Comparison of ENCODE assay signal across 26 cellular contexts in genomic region chr15:71148048-71148447, GRCh38. TPM values are rescaled to one million over a fixed set of nuclear protein-coding genes. Genes with fewer than 3 reads are reported as not detected.
A peak's percentile ranks its signal among the peaks of the same experiment; 100 is the strongest.
DNase-seq lines count a peak whose midpoint lies in the region; ATAC-seq, FAIRE-seq and TF ChIP-seq lines count a peak whose summit lies in the region.
"Had no signal": no experiment of that assay in that cellular context is flagged by ENCODE, and none has a peak within 500 bp of the region (broad histone marks: within the 10 kb centered on the region; RNA-seq: fewer than 3 reads in every experiment).

No MANE protein-coding gene starts in this region.

- H3K9ac ChIP-seq in liver (ENCODE audit: low read depth in 1 of 2, low read length in 2 of 2) = no peak overlapping the region
- no peak overlapping the region for H3K9ac ChIP-seq in HepG2 (ENCODE audit: insufficient read depth, low read depth, low read length)
- no peak overlapping the region for H3K9ac ChIP-seq in mesendoderm (ENCODE audit: low read length)
- H3K9ac ChIP-seq in neuronal stem cell (ENCODE audit: low read depth, low read length, poor library complexity) = no peak overlapping the region
- H3K9ac ChIP-seq: GM23248 had no signal

- no peak overlapping the region for H2BK12ac ChIP-seq in neuronal stem cell (ENCODE audit: low read length)

- H2AK5ac ChIP-seq in mesendoderm (ENCODE audit: low read length) (no peak overlapping the region), neuronal stem cell (ENCODE audit: low read depth, low read length) (no peak overlapping the region)

- no peak overlapping the region for H4K91ac ChIP-seq in neuronal stem cell (ENCODE audit: low read depth, low read length, poor library complexity)

- no peaks in the 10 kb centered on the region for H3K79me2 ChIP-seq in HepG2 (ENCODE audit: insufficient read depth, low read length)
- no peaks in the 10 kb centered on the region for H3K79me2 ChIP-seq in mesendoderm (ENCODE audit: control insufficient read depth, insufficient read depth, low read length)

- H2AFZ ChIP-seq in HepG2 (ENCODE audit: low read length) = no peak overlapping the region
- H2AFZ ChIP-seq in neuronal stem cell (ENCODE audit: low read length) = no peak overlapping the region
- H2AFZ ChIP-seq: GM23248 had no signal

- H3K36me3 ChIP-seq in liver (ENCODE audit: control insufficient read depth in 4 of 4, insufficient read depth in 3 of 4, low read depth in 1 of 4, low read length in 3 of 4) = no peaks in the 10 kb centered on the region
- no peaks in the 10 kb centered on the region for H3K36me3 ChIP-seq in HepG2 (replicated peaks in 1 of 2; ENCODE audit: control insufficient read depth in 1 of 2, insufficient read depth in 2 of 2, low read length in 2 of 2)
- H3K36me3 ChIP-seq in mesendoderm (ENCODE audit: control insufficient read depth, insufficient read depth, low read length) = no peaks in the 10 kb centered on the region
- H3K36me3 ChIP-seq in neuronal stem cell (replicated peaks in 1 of 2; ENCODE audit: control insufficient read depth in 2 of 2, insufficient read depth in 2 of 2, low read length in 2 of 2) = no peaks in the 10 kb centered on the region
- H3K36me3 ChIP-seq: Peyer's patch had no signal

- no peak overlapping the region for H2BK15ac ChIP-seq in mesendoderm (replicated peaks; ENCODE audit: low read depth)
- H2BK15ac ChIP-seq in neuronal stem cell (ENCODE audit: low read length) = no peak overlapping the region

- 49% methylated on average over 6 of the region's 6 CpGs for WGBS in liver
- WGBS in HepG2 (ENCODE audit: low lambda C conversion rate) = 93% methylated on average over 6 of the region's 6 CpGs
- no CpG with 5 or more reads among the region's 6 CpGs for WGBS in mesendoderm (ENCODE audit: extremely low coverage, insufficient coverage, low lambda C conversion rate)
- WGBS in neuronal stem cell (ENCODE audit: extremely low coverage in 2 of 2, insufficient read length in 2 of 2, insufficient replicate concordance in 1 of 2), 2 donors = no CpG with 5 or more reads among the region's 6 CpGs

- H3K9me3 ChIP-seq in liver (ENCODE audit: control insufficient read depth in 4 of 4, low read length in 3 of 4) = no peaks in the 10 kb centered on the region
- H3K9me3 ChIP-seq in HepG2 (ENCODE audit: low read length) = no peaks in the 10 kb centered on the region
- no peaks in the 10 kb centered on the region for H3K9me3 ChIP-seq in neuronal stem cell (replicated peaks in 1 of 2; ENCODE audit: control insufficient read depth in 2 of 2, insufficient read depth in 1 of 2, low read depth in 1 of 2, low read length in 2 of 2)
- H3K9me3 ChIP-seq: Peyer's patch had no signal

- intact Hi-C loops in HepG2 (cut with micrococcal nuclease; ENCODE audit: unreplicated experiment) = no loop called here
- intact Hi-C loops in left cardiac atrium (cut with DNase I) = no loop called here

- H3K27ac ChIP-seq in liver (ENCODE audit: low read depth in 1 of 2, low read length in 2 of 2) (peak overlapping the region; percentile 45 to 63), HepG2 (ENCODE audit: extremely low read length, insufficient read depth, low read length) (no peak overlapping the region), mesendoderm (ENCODE audit: low read depth, low read length) (no peak overlapping the region), neuronal stem cell (replicated peaks; ENCODE audit: low read length) (no peak overlapping the region)
- H3K27ac ChIP-seq: GM23248, Peyer's patch had no signal

- TF ChIP-seq POLR2A in HepG2 (IDR thresholded peaks at IDR 0.05; ENCODE audit: insufficient read depth in 1 of 2, low read depth in 2 of 2, low read length in 2 of 2) = no peak

- no peak overlapping the region for H3K14ac ChIP-seq in neuronal stem cell (ENCODE audit: low read length)

- H3K4me1 ChIP-seq in liver (ENCODE audit: control insufficient read depth in 4 of 4, insufficient read depth in 4 of 4, low read length in 3 of 4) (peaks cover 6 to 76% (median 69%) of the 10 kb centered on the region in 4 donors), HepG2 (ENCODE audit: insufficient read depth, low read length) (peaks cover 10% of the 10 kb centered on the region; the same call in 1 of the 2 replicates), mesendoderm (ENCODE audit: control insufficient read depth, low read depth, low read length) (no peaks in the 10 kb centered on the region), neuronal stem cell (ENCODE audit: control insufficient read depth in 2 of 2, insufficient read depth in 1 of 2, low read depth in 1 of 2, low read length in 2 of 2) (peaks cover 0 to 5% of the 10 kb centered on the region in 2 donors)
- H3K4me1 ChIP-seq: Peyer's patch had no signal

- POLR2A ChIA-PET in HepG2 (lab: Yijun Ruan, JAX) = no interaction called here

- no TSS peak for BruUV-seq in HepG2 (replicated peaks; lab: Mats Ljungman, UMichigan)

- H3K4ac ChIP-seq in mesendoderm (ENCODE audit: low read depth, low read length) = no peak overlapping the region
- H3K4ac ChIP-seq in neuronal stem cell (ENCODE audit: low read length) = no peak overlapping the region

- DNase-seq in HepG2 (ENCODE audit: low spot score) (no peak), left cardiac atrium (no peak), mesendoderm (peak; percentile 21), amygdala (lab: John Stamatoyannopoulos, UW) (no peak), neuronal stem cell (ENCODE audit: low spot score) (no peak)
- no peak for DNase-seq in stimulated activated CD4-positive, alpha-beta T cell treated with anti-CD3 and anti-CD28 coated beads, Interleukin-4, amount 100 ng/mL, for 24 hours
- no peak for DNase-seq in stimulated activated naive CD8-positive, alpha-beta T cell treated with anti-CD3 and anti-CD28 coated beads, Interleukin-15, Interleukin-2, amounts not matched to agents 100 U/mL and 50 U/mL, for 24 hours
- DNase-seq: 8988T; AML-193; C1 segment of cervical spinal cord; GDM1; GM23248; H9; HFFc6; MV-4-11; NCI-H1105 treated with DMSO at 0.1 percent for 48 hours; NCI-H2029 treated with DMSO at 0.1 percent for 48 hours; NCI-H226; NCI-H510A treated with DMSO at 0.1 percent for 48 hours; NCI-H748 treated with DMSO at 0.1 percent for 48 hours; NK-92 treated with Interleukin-12 subunit alpha and Interleukin-12 subunit beta, amount 100 ng/mL, for 24 hours; Peyer's patch had no signal

- TF ChIP-seq CTCF in liver (IDR thresholded peaks at IDR 0.05; ENCODE audit: low read depth, low read length, missing input control) (no peak), HepG2 (CRISPR knock-in tag; IDR thresholded peaks at IDR 0.05) (no peak)

- H4K8ac ChIP-seq in mesendoderm (ENCODE audit: low read depth, low read length) (no peak overlapping the region), neuronal stem cell (ENCODE audit: low read depth, low read length) (no peak overlapping the region)

- H2BK120ac ChIP-seq in mesendoderm (ENCODE audit: low read depth, low read length) (no peak overlapping the region), neuronal stem cell (ENCODE audit: low read depth, low read length) (no peak overlapping the region)

- H3K56ac ChIP-seq in mesendoderm (ENCODE audit: low read length) = no peak overlapping the region

- TF ChIP-seq EP300 in HepG2 (IDR thresholded peaks at IDR 0.05; ENCODE audit: low read depth in 2 of 2, low read length in 2 of 2) (no peak), HepG2 (CRISPR knock-in tag; IDR thresholded peaks at IDR 0.05; ENCODE audit: borderline replicate concordance) (no peak)

- H3K23ac ChIP-seq in mesendoderm (ENCODE audit: low read length) (no peak overlapping the region), neuronal stem cell (ENCODE audit: low read depth, low read length, poor library complexity) (no peak overlapping the region)

- CTCF ChIA-PET in HepG2 (lab: Yijun Ruan, JAX; ENCODE audit: low intra/inter-chr PET ratio, low total read pairs) = no interaction called here

- peak in 1 of 2 donors; percentile 3 for TF ChIP-seq RAD21 in liver (IDR thresholded peaks at IDR 0.05)
- TF ChIP-seq RAD21 in HepG2 (CRISPR knock-in tag; IDR thresholded peaks at IDR 0.05) = no peak

- ATAC-seq in HepG2 (no peak), left cardiac atrium (peak; percentile 39 to 61)
- no peak for ATAC-seq in stimulated activated naive CD8-positive, alpha-beta T cell treated with anti-CD3 and anti-CD28 coated beads, Interleukin-15, Interleukin-2, amounts not matched to agents 100 U/mL and 50 U/mL, for 24 hours

- H3K79me1 ChIP-seq in mesendoderm (ENCODE audit: low read length) = no peaks in the 10 kb centered on the region
- no peaks in the 10 kb centered on the region for H3K79me1 ChIP-seq in neuronal stem cell (ENCODE audit: low read depth, low read length)

- in situ Hi-C loops in HepG2 (cut with HindIII; ENCODE audit: extremely low pct_ligation_motif_present, low pct_unique_long_range_greater_than_20kb) = no loop called here

- H3K4me2 ChIP-seq in HepG2 (ENCODE audit: low read depth, low read length) = no peak overlapping the region
- H3K4me2 ChIP-seq in mesendoderm (ENCODE audit: low read length) = no peak overlapping the region
- H3K4me2 ChIP-seq in neuronal stem cell (ENCODE audit: insufficient read depth, low read length, poor library complexity, severe bottlenecking) = no peak overlapping the region

- H3K27me3 ChIP-seq in liver (ENCODE audit: control insufficient read depth in 4 of 4, insufficient read depth in 4 of 4, low read length in 3 of 4) (no peaks in the 10 kb centered on the region), HepG2 (ENCODE audit: control insufficient read depth in 1 of 2, insufficient read depth in 2 of 2, low read length in 2 of 2) (peaks cover 0 to 5% of the 10 kb centered on the region in 2 experiments; a peak in 1 of 5 replicates), mesendoderm (ENCODE audit: insufficient read depth, low read length, poor library complexity) (no peaks in the 10 kb centered on the region), neuronal stem cell (ENCODE audit: control insufficient read depth in 3 of 3, insufficient read depth in 3 of 3, low read depth in 1 of 3, low read length in 3 of 3) (peaks cover 0 to 4% (median 0%) of the 10 kb centered on the region in 3 experiments)
- H3K27me3 ChIP-seq: Peyer's patch had no signal

- no peak for FAIRE-seq in HepG2 (lab: Jason Lieb, UNC)
- FAIRE-seq: GM18507 had no signal

- no peak overlapping the region for H4K5ac ChIP-seq in mesendoderm (ENCODE audit: low read length)

- H3K18ac ChIP-seq in mesendoderm (ENCODE audit: low read length) (no peak overlapping the region), neuronal stem cell (ENCODE audit: low read length) (no peak overlapping the region)

- no peak overlapping the region for H2BK5ac ChIP-seq in mesendoderm (ENCODE audit: low read length)
- no peak overlapping the region for H2BK5ac ChIP-seq in neuronal stem cell (ENCODE audit: low read length)

- no peaks in the 10 kb centered on the region for H4K20me1 ChIP-seq in HepG2 (ENCODE audit: insufficient read depth, low read length)

- no peak overlapping the region for H3K4me3 ChIP-seq in liver (ENCODE audit: low read depth in 1 of 3, low read length in 3 of 3)
- no peak overlapping the region for H3K4me3 ChIP-seq in HepG2 (replicated peaks in 1 of 3; ENCODE audit: insufficient read depth in 1 of 3, low read depth in 2 of 3, low read length in 3 of 3)
- no peak overlapping the region for H3K4me3 ChIP-seq in mesendoderm (ENCODE audit: low read length)
- H3K4me3 ChIP-seq in neuronal stem cell (ENCODE audit: low read length in 2 of 2) = no peak overlapping the region
- H3K4me3 ChIP-seq: GM23248, Peyer's patch had no signal

RNA-seq across cellular contexts. Expression of gene THSD4, which starts 32.8 kb away (rescaled TPM):
- total RNA-seq in liver (10 to 100 TPM in 1 of 2 donors, under 1 TPM in 1; 0.23 to 11.5 TPM), HepG2 (2016; rRNA removed; fragmentation: Illumina TruSeq; extraction: Trizol) (0.07 TPM in 2 replicates), left cardiac atrium (10 to 100 TPM; 39.8 to 68.3 TPM)
- polyA plus RNA-seq in liver (1 to 10 TPM; 1.3 to 2.5 TPM), HepG2 (2011; rRNA removed) (0.21 and 0.26 TPM in 2 replicates)
- total RNA-seq in HepG2 (2016; cell fraction: cytosol; rRNA removed; fragmentation: Illumina TruSeq; extraction: Trizol; ENCODE audit: low read depth) = not detected in 2 replicates
- 0.04 TPM in 1 of 2 replicates, not detected in the other for total RNA-seq in HepG2 (2016; cell fraction: insoluble cytoplasmic fraction; rRNA removed; fragmentation: Illumina TruSeq; extraction: Trizol)
- total RNA-seq in HepG2 (2016; cell fraction: membrane; rRNA removed; fragmentation: Illumina TruSeq; extraction: Trizol) = 0.06 and 0.07 TPM in 2 replicates
- total RNA-seq in HepG2 (2016; cell fraction: nucleus; rRNA removed; fragmentation: Illumina TruSeq; extraction: Trizol) = 0.16 TPM in 1 of 2 replicates, not detected in the other
- polyA plus RNA-seq in HepG2 (2011; cell fraction: cytosol; rRNA removed) = 0.15 and 0.27 TPM in 2 replicates
- polyA plus RNA-seq in HepG2 (2011; cell fraction: nucleus; rRNA removed) = 0.24 and 0.33 TPM in 2 replicates
- 0.24 and 0.53 TPM in 2 replicates for polyA plus RNA-seq in HepG2 (2012)
- 0.03 TPM in 1 of 2 replicates, not detected in the other for polyA plus RNA-seq in HepG2 (2016; cell fraction: cytosol; fragmentation: Illumina TruSeq; extraction: Trizol; ENCODE audit: low read depth)
- not detected in 2 replicates for polyA plus RNA-seq in HepG2 (2016; cell fraction: insoluble cytoplasmic fraction; fragmentation: Illumina TruSeq; extraction: Trizol; ENCODE audit: low read depth)
- 0.03 and 0.12 TPM in 2 replicates for polyA plus RNA-seq in HepG2 (2016; cell fraction: membrane; fragmentation: Illumina TruSeq; extraction: Trizol; ENCODE audit: low read depth)
- polyA plus RNA-seq in HepG2 (2016; cell fraction: nucleus; fragmentation: Illumina TruSeq; extraction: Trizol; ENCODE audit: insufficient read depth, low read depth) = 0.15 TPM in 1 of 2 replicates, not detected in the other
- polyA minus RNA-seq in HepG2 (2011; rRNA and poly(A)+ RNA removed; ENCODE audit: low replicate concordance) = 0.06 and 7.6 TPM in 2 replicates
- polyA minus RNA-seq in HepG2 (2011; cell fraction: cytosol; rRNA and poly(A)+ RNA removed) = 0.10 and 0.26 TPM in 2 replicates
- polyA minus RNA-seq in HepG2 (2011; cell fraction: nucleus; rRNA and poly(A)+ RNA removed) = 0.12 and 0.26 TPM in 2 replicates
- polyA plus RNA-seq in mesendoderm (2013, experiment 1 of 2) = 1.3 TPM
- 1.1 TPM for polyA plus RNA-seq in mesendoderm (2013, experiment 2 of 2)
- 0.93 TPM for polyA plus RNA-seq in neuronal stem cell (2013, experiment 1 of 2)
- 0.96 TPM for polyA plus RNA-seq in neuronal stem cell (2013, experiment 2 of 2)
- total RNA-seq: OCI-LY7 had no signal
- polyA plus RNA-seq: IgD-negative memory B cell had no signal

Comparison
In these comparisons a context has a peak if more than half of its experiments do, and no peak if none do; other contexts are left out.
1. H3K27ac ChIP-seq: peak in liver (2 of 2); none in HepG2 (single experiment), mesendoderm (single experiment) and neuronal stem cell (single experiment).
2. ATAC-seq: peak in left cardiac atrium (2 of 2); none in HepG2 (single experiment) and stimulated activated naive CD8-positive, alpha-beta T cell treated with anti-CD3 and anti-CD28 coated beads, Interleukin-15, Interleukin-2, amounts not matched to agents 100 U/mL and 50 U/mL, for 24 hours (single experiment).